In the genomic region with DNA sequence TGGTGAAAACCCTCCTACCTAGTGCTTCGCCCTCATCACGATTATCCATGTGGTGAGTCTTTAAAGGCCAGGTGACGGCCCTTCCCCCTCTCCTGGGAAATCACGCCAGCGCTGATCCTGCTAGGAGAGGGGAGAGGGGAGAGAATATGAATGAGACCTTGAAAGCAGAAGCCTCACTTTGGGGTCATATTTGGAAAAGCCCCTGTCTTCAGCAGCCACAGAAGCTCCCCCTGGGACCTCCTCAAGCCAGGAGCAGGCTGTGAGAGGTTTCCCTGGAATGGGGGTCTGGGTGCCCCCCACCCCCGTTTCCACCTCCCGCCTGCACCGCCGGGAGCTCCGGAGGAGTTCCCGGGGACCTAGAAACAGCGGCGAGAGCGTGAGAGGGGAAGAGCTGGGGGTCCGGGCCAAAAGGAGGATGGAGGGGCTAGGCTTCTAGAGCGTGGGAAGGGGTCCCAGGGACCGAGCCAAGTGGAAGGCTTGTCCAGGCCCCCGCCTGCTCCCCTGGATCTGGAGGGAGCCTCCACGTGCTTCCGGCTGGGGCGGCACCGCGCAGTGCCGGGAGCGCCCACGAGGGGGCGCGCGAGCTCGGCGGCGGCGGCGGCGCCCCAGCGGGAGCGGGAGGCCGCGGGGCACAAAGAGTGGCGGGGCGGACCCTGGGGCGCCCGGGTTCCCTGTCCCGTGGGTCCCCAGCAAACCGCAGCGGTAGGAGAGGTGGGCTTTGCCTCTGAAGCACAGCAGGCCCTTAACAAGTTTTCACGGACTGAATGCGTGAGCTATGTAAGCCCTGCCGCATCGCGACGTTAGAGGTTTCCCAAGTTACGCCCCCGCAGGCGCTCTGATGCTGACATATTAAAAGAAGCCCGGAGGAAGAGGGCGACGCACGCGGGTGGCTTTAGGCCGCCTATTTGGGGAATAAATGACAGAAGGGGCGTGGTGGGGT, we compare ENCODE assay signal across 8 cellular contexts.
A peak's percentile ranks its signal among the peaks of the same experiment; 100 is the strongest.
DNase-seq lines count a peak whose midpoint lies in the region; ATAC-seq and TF ChIP-seq lines count a peak whose summit lies in the region.

No MANE protein-coding gene starts in this region.

- H3K27me3 ChIP-seq in BLaER1 (peaks cover 13% of the 10 kb centered on the region; the same call in 1 of the 2 replicates), OCI-LY3 (ENCODE audit: low read depth, low read length) (peaks cover 14% of the 10 kb centered on the region), neural progenitor cell (peaks cover 93% of the 10 kb centered on the region), subcutaneous abdominal adipose tissue (ENCODE audit: control insufficient read depth in 5 of 5, insufficient read depth in 4 of 5, low read length in 5 of 5) (peaks cover 9 to 29% (median 14%) of the 10 kb centered on the region in 5 donors)

- H3K9ac ChIP-seq in BLaER1 (peak overlapping the region; percentile 76), OCI-LY3 (ENCODE audit: low read length) (peak overlapping the region; percentile 66), neural progenitor cell (no peak overlapping the region), subcutaneous abdominal adipose tissue (ENCODE audit: low read length in 5 of 5) (peak overlapping the region in 4 of 5 donors; percentile 43 to 66 (median 52))

- peaks cover 21% of the 10 kb centered on the region for H3K4me1 ChIP-seq in BLaER1
- H3K4me1 ChIP-seq in OCI-LY3 (ENCODE audit: low read length): peaks cover 5% of the 10 kb centered on the region; the same call in 1 of the 2 replicates
- H3K4me1 ChIP-seq in neural progenitor cell: peaks cover 3% of the 10 kb centered on the region
- peaks cover 0 to 34% (median 20%) of the 10 kb centered on the region in 5 donors for H3K4me1 ChIP-seq in subcutaneous abdominal adipose tissue (ENCODE audit: control insufficient read depth in 5 of 5, insufficient read depth in 5 of 5, low read length in 5 of 5)

- H3K4me3 ChIP-seq in BLaER1 (peak overlapping the region; percentile 68), OCI-LY3 (ENCODE audit: low read length) (peak overlapping the region; percentile 89), fibroblast of the aortic adventitia (ENCODE audit: low read depth, low read length) (peak overlapping the region; percentile 69), neural progenitor cell (peak overlapping the region; percentile 69), subcutaneous abdominal adipose tissue (ENCODE audit: low read depth in 1 of 5, low read length in 5 of 5) (peak overlapping the region; percentile 64 to 81 (median 73))

- peak overlapping the region; percentile 95 for H3K4me2 ChIP-seq in BLaER1
- H3K4me2 ChIP-seq in OCI-LY3 (ENCODE audit: low read length): peak overlapping the region; percentile 98
- peak overlapping the region; percentile 83 for H3K4me2 ChIP-seq in neural progenitor cell

- peaks cover 15% of the 10 kb centered on the region for H3F3A ChIP-seq in neural progenitor cell (ENCODE audit: low read depth)

- H2AFZ ChIP-seq in OCI-LY3 (ENCODE audit: low read depth, low read length) (peak overlapping the region; percentile 93), neural progenitor cell (replicated peaks) (peak overlapping the region; percentile 100)

- peak overlapping the region; percentile 74 for H3K27ac ChIP-seq in BLaER1
- no peak overlapping the region for H3K27ac ChIP-seq in OCI-LY3 (ENCODE audit: low read length)
- H3K27ac ChIP-seq in neural progenitor cell: no peak overlapping the region
- no peak overlapping the region for H3K27ac ChIP-seq in subcutaneous abdominal adipose tissue (ENCODE audit: low read depth, low read length)

- TF ChIP-seq CTCF in OCI-LY3 (IDR thresholded peaks at IDR 0.05; ENCODE audit: low read depth, low read length) (peak; percentile 57), fibroblast of the aortic adventitia (IDR thresholded peaks at IDR 0.05; ENCODE audit: insufficient read depth, low read length) (peak; percentile 65), neural progenitor cell (IDR thresholded peaks at IDR 0.05) (peak; percentile 87)

- peak overlapping the region; percentile 6 for H3K27ac Mint-ChIP-seq in activated T-helper 1 cell treated with anti-CD3 and anti-CD28 coated beads, Interleukin-12 subunit alpha, Interleukin-12 subunit beta, Interleukin-2, Interleukin-4 antibody, amounts not matched to agents 30 ng/mL and 10 ng/mL and 1 ng/mL, durations not matched to agents 14 hours and 24 hours and 36 hours
- H3K27ac Mint-ChIP-seq in neural progenitor cell: peak overlapping the region; percentile 73

- H3K4me1 Mint-ChIP-seq in activated T-helper 1 cell treated with anti-CD3 and anti-CD28 coated beads, Interleukin-12 subunit alpha, Interleukin-12 subunit beta, Interleukin-2, Interleukin-4 antibody, amounts not matched to agents 30 ng/mL and 10 ng/mL and 1 ng/mL, durations not matched to agents 14 hours and 24 hours and 36 hours (ENCODE audit: low read depth): peaks cover 14% of the 10 kb centered on the region
- peaks cover 8% of the 10 kb centered on the region for H3K4me1 Mint-ChIP-seq in neural progenitor cell

- peaks cover 7% of the 10 kb centered on the region for H3K9me3 ChIP-seq in BLaER1
- no peaks in the 10 kb centered on the region for H3K9me3 ChIP-seq in OCI-LY3 (ENCODE audit: insufficient read depth, low read length)
- no peaks in the 10 kb centered on the region for H3K9me3 ChIP-seq in neural progenitor cell (ENCODE audit: low read depth)
- H3K9me3 ChIP-seq in subcutaneous abdominal adipose tissue (ENCODE audit: control insufficient read depth in 5 of 5, low read length in 5 of 5): peaks cover 0 to 5% (median 2%) of the 10 kb centered on the region in 5 donors

- peak overlapping the region; percentile 77 for H3K4me3 Mint-ChIP-seq in activated T-helper 1 cell treated with anti-CD3 and anti-CD28 coated beads, Interleukin-12 subunit alpha, Interleukin-12 subunit beta, Interleukin-2, Interleukin-4 antibody, amounts not matched to agents 30 ng/mL and 10 ng/mL and 1 ng/mL, durations not matched to agents 14 hours and 24 hours and 36 hours
- H3K4me3 Mint-ChIP-seq in neural progenitor cell: peak overlapping the region; percentile 87

- intact Hi-C loops in activated T-helper 1 cell treated with anti-CD3 and anti-CD28 coated beads, Interleukin-12 subunit alpha, Interleukin-12 subunit beta, Interleukin-2, Interleukin-4 antibody, amounts not matched to agents 30 ng/mL and 10 ng/mL and 1 ng/mL, durations not matched to agents 14 hours and 24 hours and 36 hours (cut with micrococcal nuclease): loop anchor here (1.0 to 10.0 kb wide), 6 partner anchors 33 to 548 kb away; a partner anchor contains a TSS

- H3K27me3 Mint-ChIP-seq in activated T-helper 1 cell treated with anti-CD3 and anti-CD28 coated beads, Interleukin-12 subunit alpha, Interleukin-12 subunit beta, Interleukin-2, Interleukin-4 antibody, amounts not matched to agents 30 ng/mL and 10 ng/mL and 1 ng/mL, durations not matched to agents 14 hours and 24 hours and 36 hours (ENCODE audit: insufficient read depth): peaks cover 59% of the 10 kb centered on the region
- peaks cover 17% of the 10 kb centered on the region for H3K27me3 Mint-ChIP-seq in neural progenitor cell (ENCODE audit: insufficient read depth, low read depth)

- H3K9me3 Mint-ChIP-seq in activated T-helper 1 cell treated with anti-CD3 and anti-CD28 coated beads, Interleukin-12 subunit alpha, Interleukin-12 subunit beta, Interleukin-2, Interleukin-4 antibody, amounts not matched to agents 30 ng/mL and 10 ng/mL and 1 ng/mL, durations not matched to agents 14 hours and 24 hours and 36 hours: no peaks in the 10 kb centered on the region
- peaks cover 6% of the 10 kb centered on the region for H3K9me3 Mint-ChIP-seq in neural progenitor cell

- DNase-seq in GM19240 (ENCODE audit: insufficient read length, low spot score) (peak; percentile 69), fibroblast of the aortic adventitia (ENCODE audit: low read depth) (peak; percentile 48), neural progenitor cell (ENCODE audit: low spot score) (peak; percentile 87)
- DNase-seq in activated T-helper 1 cell treated with anti-CD3 and anti-CD28 coated beads, Interleukin-12 subunit alpha, Interleukin-12 subunit beta, Interleukin-2, Interleukin-4 antibody, amounts not matched to agents 30 ng/mL and 10 ng/mL and 1 ng/mL, durations not matched to agents 14 hours and 24 hours and 36 hours (ENCODE audit: low spot score): peak; percentile 53

- peak; percentile 97 for ATAC-seq in HG03432 (IDR thresholded peaks at IDR 0.05; ENCODE audit: unreplicated experiment)

- no peaks in the 10 kb centered on the region for H3K36me3 ChIP-seq in BLaER1
- no peaks in the 10 kb centered on the region for H3K36me3 ChIP-seq in OCI-LY3 (replicated peaks; ENCODE audit: low read depth, low read length)
- no peaks in the 10 kb centered on the region for H3K36me3 ChIP-seq in neural progenitor cell
- H3K36me3 ChIP-seq in subcutaneous abdominal adipose tissue (ENCODE audit: control insufficient read depth in 5 of 5, insufficient read depth in 5 of 5, low read length in 5 of 5): no peaks in the 10 kb centered on the region

- H3K36me3 Mint-ChIP-seq in activated T-helper 1 cell treated with anti-CD3 and anti-CD28 coated beads, Interleukin-12 subunit alpha, Interleukin-12 subunit beta, Interleukin-2, Interleukin-4 antibody, amounts not matched to agents 30 ng/mL and 10 ng/mL and 1 ng/mL, durations not matched to agents 14 hours and 24 hours and 36 hours (ENCODE audit: low read depth): no peaks in the 10 kb centered on the region
- peaks cover 3% of the 10 kb centered on the region for H3K36me3 Mint-ChIP-seq in neural progenitor cell

- H3K79me2 ChIP-seq in OCI-LY3 (ENCODE audit: low read length) (no peaks in the 10 kb centered on the region), neural progenitor cell (ENCODE audit: low read depth) (no peaks in the 10 kb centered on the region)

- H4K20me1 ChIP-seq in BLaER1 (no peaks in the 10 kb centered on the region), OCI-LY3 (ENCODE audit: insufficient read depth, low read length) (no peaks in the 10 kb centered on the region), neural progenitor cell (ENCODE audit: low read depth) (no peaks in the 10 kb centered on the region)
